ENCODE assay signal across 1 cellular context in the genomic region with DNA sequence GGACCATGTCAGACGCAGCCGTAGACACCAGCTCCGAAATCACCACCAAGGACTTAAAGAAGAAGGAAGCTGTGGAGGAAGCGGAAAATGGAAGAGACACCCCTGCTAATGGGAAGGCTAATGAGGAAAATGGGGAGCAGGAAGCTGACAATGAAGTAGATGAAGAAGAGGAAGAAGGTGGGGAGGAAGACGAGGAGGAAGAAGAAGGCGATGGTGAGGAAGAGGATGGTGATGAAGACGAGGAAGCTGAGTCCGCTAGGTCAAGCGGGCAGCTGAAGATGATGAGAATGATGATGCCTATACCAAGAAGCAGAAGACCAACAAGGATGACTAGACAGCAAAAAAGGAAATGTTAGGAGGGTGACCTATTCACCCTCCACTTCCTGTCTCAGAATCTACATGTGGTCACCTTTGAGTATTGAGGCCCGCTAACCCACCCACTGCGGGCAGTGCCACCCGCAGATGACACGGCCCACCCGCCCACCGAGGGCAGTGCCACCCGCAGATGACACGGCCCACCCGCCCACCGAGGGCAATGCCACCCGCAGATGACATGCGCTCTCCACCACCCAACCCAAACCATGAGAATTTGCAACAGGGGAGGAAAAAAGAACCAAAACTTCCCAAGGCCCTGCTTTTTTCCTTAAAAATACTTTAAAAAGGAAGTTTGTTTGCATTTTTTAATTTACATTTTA.
TF ChIP-seq lines count a peak whose summit lies in the region.

No MANE protein-coding gene starts in this region.

TF ChIP-seq in HepG2, 621 proteins besides CTCF, POLR2A, EP300 and RAD21:
- TF ChIP-seq, protein P1, sequence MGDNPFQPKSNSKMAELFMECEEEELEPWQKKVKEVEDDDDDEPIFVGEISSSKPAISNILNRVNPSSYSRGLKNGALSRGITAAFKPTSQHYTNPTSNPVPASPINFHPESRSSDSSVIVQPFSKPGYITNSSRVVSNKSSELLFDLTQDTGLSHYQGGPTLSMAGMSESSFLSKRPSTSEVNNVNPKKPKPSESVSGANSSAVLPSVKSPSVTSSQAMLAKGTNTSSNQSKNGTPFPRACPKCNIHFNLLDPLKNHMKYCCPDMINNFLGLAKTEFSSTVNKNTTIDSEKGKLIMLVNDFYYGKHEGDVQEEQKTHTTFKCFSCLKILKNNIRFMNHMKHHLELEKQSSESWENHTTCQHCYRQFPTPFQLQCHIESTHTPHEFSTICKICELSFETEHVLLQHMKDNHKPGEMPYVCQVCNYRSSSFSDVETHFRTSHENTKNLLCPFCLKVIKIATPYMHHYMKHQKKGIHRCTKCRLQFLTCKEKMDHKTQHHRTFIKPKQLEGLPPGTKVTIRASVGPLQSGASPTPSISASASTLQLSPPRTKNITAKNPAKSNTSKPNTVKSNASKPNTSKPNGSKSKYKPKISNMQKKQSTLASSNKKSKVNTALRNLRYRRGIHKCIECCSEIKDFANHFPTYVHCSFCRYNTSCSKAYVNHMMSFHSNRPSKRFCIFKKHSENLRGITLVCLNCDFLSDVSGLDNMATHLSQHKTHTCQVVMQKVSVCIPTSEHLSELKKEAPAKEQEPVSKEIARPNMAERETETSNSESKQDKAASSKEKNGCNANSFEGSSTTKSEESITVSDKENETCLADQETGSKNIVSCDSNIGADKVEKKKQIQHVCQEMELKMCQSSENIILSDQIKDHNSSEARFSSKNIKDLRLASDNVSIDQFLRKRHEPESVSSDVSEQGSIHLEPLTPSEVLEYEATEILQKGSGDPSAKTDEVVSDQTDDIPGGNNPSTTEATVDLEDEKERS (CRISPR knock-in tag; IDR thresholded peaks at IDR 0.05) = no peak
- no peak for TF ChIP-seq NFKB2 (CRISPR knock-in tag; IDR thresholded peaks at IDR 0.05; ENCODE audit: borderline replicate concordance)
- no peak for TF ChIP-seq SMAD3 (CRISPR knock-in tag; IDR thresholded peaks at IDR 0.05)
- TF ChIP-seq KAT2B (IDR thresholded peaks at IDR 0.05; ENCODE audit: borderline replicate concordance, low read depth, low read length) = no peak
- TF ChIP-seq ZNF432 (CRISPR knock-in tag; IDR thresholded peaks at IDR 0.05; ENCODE audit: borderline replicate concordance) = no peak
- peak; percentile 39; the same call in 1 of the 2 replicates for TF ChIP-seq JUNB (CRISPR knock-in tag; IDR thresholded peaks at IDR 0.05; ENCODE audit: borderline replicate concordance)
